In the genomic region with DNA sequence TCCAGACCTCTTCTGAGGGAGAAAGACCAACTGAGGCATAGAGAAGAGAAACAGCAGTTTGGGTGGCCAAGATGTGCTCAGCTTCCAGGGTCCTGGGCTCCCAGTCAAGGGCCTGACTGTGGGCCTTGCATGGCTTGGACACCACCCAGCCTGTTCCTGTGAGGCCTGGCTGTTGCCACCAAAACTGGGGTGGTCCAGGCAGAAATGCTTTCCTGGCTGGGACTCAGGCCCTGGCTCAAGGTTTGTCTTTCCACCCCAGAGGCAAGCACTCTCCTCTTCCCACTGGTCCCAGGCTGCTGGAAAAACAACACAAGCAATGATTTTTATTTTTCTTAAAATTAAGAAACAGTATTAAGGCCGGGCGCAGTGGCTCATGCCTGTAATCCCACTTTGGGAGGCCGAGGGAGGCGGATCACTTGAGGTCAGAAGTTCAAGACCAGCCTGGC, we compare ENCODE assay signal across 16 cellular contexts. TPM values are rescaled to one million over a fixed set of nuclear protein-coding genes. Genes with fewer than 3 reads are reported as not detected.
DNase-seq lines count a peak whose midpoint lies in the region; ATAC-seq and TF ChIP-seq lines count a peak whose summit lies in the region.
"Had no signal": no experiment of that assay in that cellular context is flagged by ENCODE, and none has a peak within 500 bp of the region (broad histone marks: within the 10 kb centered on the region; RNA-seq: fewer than 3 reads in every experiment).

No MANE protein-coding gene starts in this region.

- 55% methylated on average over 4 of the region's 4 CpGs for WGBS in urinary bladder

- H3K4me2 ChIP-seq in osteoblast (ENCODE audit: insufficient read depth, low read length): peak overlapping the region; percentile 64

- no peaks in the 10 kb centered on the region for H3K79me2 ChIP-seq in osteoblast (ENCODE audit: insufficient read depth, low read length)

- H3K4me1 ChIP-seq in SJSA1 (replicated peaks) (peaks cover 40% of the 10 kb centered on the region), cardiac muscle cell (ENCODE audit: low read depth) (no peaks in the 10 kb centered on the region), osteoblast (ENCODE audit: insufficient read depth, low read length) (peaks cover 27% of the 10 kb centered on the region), urinary bladder (ENCODE audit: insufficient read depth) (no peaks in the 10 kb centered on the region)

- H3K36me3 ChIP-seq in SJSA1 (peaks cover 5% of the 10 kb centered on the region), cardiac muscle cell (no peaks in the 10 kb centered on the region), osteoblast (ENCODE audit: insufficient read depth, low read length) (no peaks in the 10 kb centered on the region), urinary bladder (ENCODE audit: insufficient read depth) (no peaks in the 10 kb centered on the region)
- H3K36me3 ChIP-seq: adrenal gland had no signal

- no peak for TF ChIP-seq CTCF in cardiac muscle cell (IDR thresholded peaks at IDR 0.05; ENCODE audit: low read depth, low read length)
- no peak for TF ChIP-seq CTCF in osteoblast (IDR thresholded peaks at IDR 0.05; ENCODE audit: extremely low read depth, low read depth, low read length)
- TF ChIP-seq CTCF in GM10266 (IDR thresholded peaks at IDR 0.05; ENCODE audit: control insufficient read depth, insufficient read depth, low read depth, missing control alignments): no peak

- H3K4me3 ChIP-seq in SJSA1 (no peak overlapping the region), cardiac muscle cell (no peak overlapping the region), osteoblast (ENCODE audit: insufficient read depth, low read length) (peak overlapping the region; percentile 22), urinary bladder (ENCODE audit: low read depth, low read length) (no peak overlapping the region)
- H3K4me3 ChIP-seq: adrenal gland, K562 had no signal

- H2AFZ ChIP-seq in osteoblast (ENCODE audit: low read length): peak overlapping the region; percentile 90

- H4K20me1 ChIP-seq in osteoblast (ENCODE audit: insufficient read depth, low read length): no peaks in the 10 kb centered on the region

- H3K9me3 ChIP-seq in SJSA1 (replicated peaks): no peaks in the 10 kb centered on the region
- H3K9me3 ChIP-seq in cardiac muscle cell (ENCODE audit: low read depth): no peaks in the 10 kb centered on the region
- H3K9me3 ChIP-seq in osteoblast (ENCODE audit: low read depth, low read length): no peaks in the 10 kb centered on the region
- H3K9me3 ChIP-seq: adrenal gland had no signal

- H3K27me3 ChIP-seq in SJSA1 (replicated peaks) (no peaks in the 10 kb centered on the region), cardiac muscle cell (no peaks in the 10 kb centered on the region), osteoblast (ENCODE audit: insufficient read depth, low read length) (peaks cover 6% of the 10 kb centered on the region)
- H3K27me3 ChIP-seq: adrenal gland had no signal

- DNase-seq in SJSA1 (ENCODE audit: low read depth in 1 of 2, low spot score in 2 of 2) (peak in 1 of 2 experiments; percentile 86), cardiac muscle cell (ENCODE audit: low read depth in 1 of 2, low spot score in 1 of 2) (no peak), osteoblast (ENCODE audit: insufficient read length, low spot score, missing footprints) (no peak), GM10266 (ENCODE audit: extremely low spot score) (no peak), NCI-H82 treated with DMSO at 0.1 percent for 48 hours (lab: John Stamatoyannopoulos, UW; ENCODE audit: unreplicated experiment) (no peak)
- DNase-seq: activated CD4-positive, alpha-beta T cell treated with anti-CD3 and anti-CD28 coated beads for 1 hour; activated T-cell treated with anti-CD3 and anti-CD28 coated beads, Interleukin-2, amount 50 U/mL, for 1 hour; CD4-positive, alpha-beta T cell; NCI-H1417 treated with DMSO at 0.1 percent for 48 hours; T-helper 1 cell had no signal

- ATAC-seq in GM18867 (IDR thresholded peaks at IDR 0.05; ENCODE audit: unreplicated experiment): no peak
- ATAC-seq: K562 had no signal

- peak overlapping the region; percentile 77 for H3K27ac ChIP-seq in SJSA1
- H3K27ac ChIP-seq in cardiac muscle cell: peak overlapping the region; percentile 44
- peak overlapping the region; percentile 94 for H3K27ac ChIP-seq in osteoblast (ENCODE audit: low read depth, low read length)
- peak overlapping the region; percentile 56 for H3K27ac ChIP-seq in urinary bladder (ENCODE audit: low read depth)

RNA-seq across cellular contexts. Expression of gene MYOZ3, which starts 13.3 kb away (rescaled TPM):
- total RNA-seq in SJSA1 (2014; rRNA removed; shearing (Covaris generic)): 0.82 TPM in 1 of 2 replicates, not detected in the other
- 2.1 and 6.8 TPM in 2 replicates for total RNA-seq in cardiac muscle cell
- 10.7 and 13.8 TPM in 2 replicates for polyA plus RNA-seq in cardiac muscle cell
- total RNA-seq in osteoblast: under 0.01 TPM in 1 of 2 replicates, not detected in the other
- 3.2 TPM for total RNA-seq in urinary bladder
- 1.5 TPM for polyA plus RNA-seq in urinary bladder
- total RNA-seq: CD4-positive, alpha-beta T cell; K562; mammary epithelial cell; OCI-LY7 had no signal
- polyA plus RNA-seq: K562, mammary epithelial cell had no signal

RNA-seq across cellular contexts. Expression of gene RBM22, which starts 26.5 kb away (rescaled TPM):
- 47.0 and 74.8 TPM in 2 replicates for total RNA-seq in SJSA1 (2014; rRNA removed; shearing (Covaris generic))
- total RNA-seq in cardiac muscle cell (33.2 and 39.0 TPM in 2 replicates), osteoblast (27.1 and 29.2 TPM in 2 replicates), urinary bladder (31.1 TPM)
- polyA plus RNA-seq in cardiac muscle cell (33.0 and 47.1 TPM in 2 replicates), urinary bladder (28.3 TPM)

RNA-seq across cellular contexts. Expression of gene SYNPO, which starts 33.9 kb away (rescaled TPM):
- total RNA-seq in SJSA1 (2014; rRNA removed; shearing (Covaris generic)): 3.7 and 6.5 TPM in 2 replicates
- total RNA-seq in cardiac muscle cell (2.7 and 4.4 TPM in 2 replicates), osteoblast (2.7 and 4.0 TPM in 2 replicates), urinary bladder (6.8 TPM)
- polyA plus RNA-seq in cardiac muscle cell (0.94 and 1.1 TPM in 2 replicates), urinary bladder (47.2 TPM)

Comparison
In these comparisons a context has a peak if more than half of its experiments do, and no peak if none do; other contexts are left out.
1. H3K27ac ChIP-seq: peak in every context shown above with its lines; median percentile 94 in osteoblast; 77 in SJSA1; 56 in urinary bladder; 44 in cardiac muscle cell.